ENCODE assay signal across 10 cellular contexts in the genomic region with DNA sequence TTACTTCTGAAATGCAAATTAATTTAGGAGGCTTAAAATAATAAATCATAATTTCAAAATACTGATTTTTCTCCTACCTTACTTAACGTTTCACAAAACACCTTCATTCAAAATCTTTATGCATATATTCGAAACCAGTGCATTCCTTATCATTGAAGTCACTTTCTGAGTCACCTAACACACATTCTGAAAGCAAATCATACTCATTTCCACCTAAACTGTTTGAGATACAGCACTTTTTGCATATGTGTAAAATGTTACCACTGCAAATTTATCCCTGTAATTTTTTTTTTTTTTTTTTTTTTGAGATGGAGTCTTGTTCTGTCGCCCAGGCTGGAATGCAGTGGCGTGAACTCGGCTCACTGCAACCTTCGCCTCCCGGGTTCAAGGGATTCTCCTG. TPM values are rescaled to one million over a fixed set of nuclear protein-coding genes. Genes with fewer than 3 reads are reported as not detected.
A peak's percentile ranks its signal among the peaks of the same experiment; 100 is the strongest.
DNase-seq lines count a peak whose midpoint lies in the region; ATAC-seq lines count a peak whose summit lies in the region.
"Had no signal": no experiment of that assay in that cellular context is flagged by ENCODE, and none has a peak within 500 bp of the region (broad histone marks: within the 10 kb centered on the region; RNA-seq: fewer than 3 reads in every experiment).

No MANE protein-coding gene starts in this region.

- ATAC-seq in activated naive CD4-positive, alpha-beta T cell treated with anti-CD3 and anti-CD28 coated beads, Interleukin-2, amount 50 U/mL, for 72 hours, result peak; percentile 95 to 96
- peak; percentile 68 for ATAC-seq in stimulated activated naive CD8-positive, alpha-beta T cell treated with anti-CD3 and anti-CD28 coated beads, Interleukin-15, Interleukin-2, amounts not matched to agents 100 U/mL and 50 U/mL, for 24 hours

- CTCF ChIA-PET in activated naive CD4-positive, alpha-beta T cell treated with anti-CD3 and anti-CD28 coated beads for 36 hours (lab: Charles Lee), result interaction anchor here (1.2 to 1.5 kb wide), 2 partner anchors 12 to 163 kb away, joined by 3 to 4 read pairs; no protein-coding TSS in a partner anchor

- H3K36me3 Mint-ChIP-seq in activated naive CD4-positive, alpha-beta T cell treated with anti-CD3 and anti-CD28 coated beads, Interleukin-2, amount 50 U/mL, for 72 hours, result peaks cover 0 to 19% of the 10 kb centered on the region in 2 donors
- peaks cover 20% of the 10 kb centered on the region for H3K36me3 Mint-ChIP-seq in activated naive CD4-positive, alpha-beta T cell treated with anti-CD3 and anti-CD28 coated beads for 36 hours (ENCODE audit: low read depth)

- DNase-seq in activated naive CD4-positive, alpha-beta T cell treated with anti-CD3 and anti-CD28 coated beads, Interleukin-2, amount 50 U/mL, for 72 hours (ENCODE audit: low spot score in 2 of 2), result no peak
- DNase-seq in activated naive CD4-positive, alpha-beta T cell treated with anti-CD3 and anti-CD28 coated beads for 36 hours, result no peak
- peak; percentile 67 for DNase-seq in NCI-H226
- peak; percentile 45 for DNase-seq in dermis blood vessel endothelial cell
- DNase-seq in stimulated activated naive CD8-positive, alpha-beta T cell treated with anti-CD3 and anti-CD28 coated beads, Interleukin-15, Interleukin-2, amounts not matched to agents 100 U/mL and 50 U/mL, for 24 hours, result no peak
- DNase-seq in COLO668 (lab: John Stamatoyannopoulos, UW; ENCODE audit: unreplicated experiment), result no peak
- DNase-seq in NOMO-1 treated with DMSO at 0.1 percent for 48 hours (lab: John Stamatoyannopoulos, UW; ENCODE audit: unreplicated experiment), result no peak
- no peak for DNase-seq in NOMO-1 (lab: John Stamatoyannopoulos, UW; ENCODE audit: unreplicated experiment in 2 of 2)
- DNase-seq: colonic mucosa, NCI-H510A treated with DMSO at 0.1 percent for 48 hours had no signal

- intact Hi-C loops in activated naive CD4-positive, alpha-beta T cell treated with anti-CD3 and anti-CD28 coated beads for 36 hours (cut with micrococcal nuclease), result loop anchor here (1.0 to 2.0 kb wide), 2 partner anchors 16 to 67 kb away; partner anchors contain the start of gene PPP3CB

- no peaks in the 10 kb centered on the region for H3K27me3 Mint-ChIP-seq in activated naive CD4-positive, alpha-beta T cell treated with anti-CD3 and anti-CD28 coated beads for 36 hours (ENCODE audit: low read depth)

- H3K9me3 Mint-ChIP-seq in activated naive CD4-positive, alpha-beta T cell treated with anti-CD3 and anti-CD28 coated beads, Interleukin-2, amount 50 U/mL, for 72 hours, result peaks cover 0 to 5% of the 10 kb centered on the region in 2 donors
- no peaks in the 10 kb centered on the region for H3K9me3 Mint-ChIP-seq in activated naive CD4-positive, alpha-beta T cell treated with anti-CD3 and anti-CD28 coated beads for 36 hours

- H3K4me3 Mint-ChIP-seq in activated naive CD4-positive, alpha-beta T cell treated with anti-CD3 and anti-CD28 coated beads for 36 hours, result no peak overlapping the region

- peak overlapping the region in 1 of 2 donors; percentile 11 for H3K27ac Mint-ChIP-seq in activated naive CD4-positive, alpha-beta T cell treated with anti-CD3 and anti-CD28 coated beads, Interleukin-2, amount 50 U/mL, for 72 hours
- no peak overlapping the region for H3K27ac Mint-ChIP-seq in activated naive CD4-positive, alpha-beta T cell treated with anti-CD3 and anti-CD28 coated beads for 36 hours

- H3K4me1 Mint-ChIP-seq in activated naive CD4-positive, alpha-beta T cell treated with anti-CD3 and anti-CD28 coated beads for 36 hours (ENCODE audit: low read depth), result peaks cover 31% of the 10 kb centered on the region

RNA-seq across cellular contexts. Expression of gene PPP3CB, which starts 15.7 kb away (rescaled TPM):
- total RNA-seq in activated naive CD4-positive, alpha-beta T cell treated with anti-CD3 and anti-CD28 coated beads, Interleukin-2, amount 50 U/mL, for 72 hours, result 10 to 100 TPM; 25.7 to 40.5 TPM
- 10 to 100 TPM; 34.9 to 35.8 TPM for total RNA-seq in activated naive CD4-positive, alpha-beta T cell treated with anti-CD3 and anti-CD28 coated beads for 36 hours
- total RNA-seq in dermis blood vessel endothelial cell, result 12.6 and 19.6 TPM in 2 replicates

RNA-seq across cellular contexts. Expression of gene MSS51, which starts 46.8 kb away (rescaled TPM):
- total RNA-seq in activated naive CD4-positive, alpha-beta T cell treated with anti-CD3 and anti-CD28 coated beads, Interleukin-2, amount 50 U/mL, for 72 hours, result 1 to 10 TPM; 2.3 to 3.7 TPM
- total RNA-seq in activated naive CD4-positive, alpha-beta T cell treated with anti-CD3 and anti-CD28 coated beads for 36 hours, result 1 to 10 TPM; 1.6 to 1.9 TPM
- total RNA-seq in dermis blood vessel endothelial cell, result 0.84 and 1.5 TPM in 2 replicates

Comparison
In these comparisons a context has a peak if more than half of its experiments do, and no peak if none do; other contexts are left out.
1. DNase-seq: peak in NCI-H226 (single experiment) and dermis blood vessel endothelial cell (single experiment); none in activated naive CD4-positive, alpha-beta T cell treated with anti-CD3 and anti-CD28 coated beads, Interleukin-2, amount 50 U/mL, for 72 hours (0 of 2), activated naive CD4-positive, alpha-beta T cell treated with anti-CD3 and anti-CD28 coated beads for 36 hours (single experiment), stimulated activated naive CD8-positive, alpha-beta T cell treated with anti-CD3 and anti-CD28 coated beads, Interleukin-15, Interleukin-2, amounts not matched to agents 100 U/mL and 50 U/mL, for 24 hours (single experiment), COLO668 (single experiment), NOMO-1 treated with DMSO at 0.1 percent for 48 hours (single experiment) and NOMO-1 (0 of 2).